ENCODE assay signal across 24 cellular contexts in genomic region chr7:106839511-106839910, GRCh38. TPM values are rescaled to one million over a fixed set of nuclear protein-coding genes. Genes with fewer than 3 reads are reported as not detected.
A peak's percentile ranks its signal among the peaks of the same experiment; 100 is the strongest.
DNase-seq lines count a peak whose midpoint lies in the region; ATAC-seq, FAIRE-seq and TF ChIP-seq lines count a peak whose summit lies in the region.
"Had no signal": no experiment of that assay in that cellular context is flagged by ENCODE, and none has a peak within 500 bp of the region (broad histone marks: within the 10 kb centered on the region; RNA-seq: fewer than 3 reads in every experiment).

No MANE protein-coding gene starts in this region.

- H3K9ac ChIP-seq in K562 (ENCODE audit: insufficient read depth in 1 of 2, low read depth in 2 of 2, low read length in 2 of 2): no peak overlapping the region

- H3K9me3 ChIP-seq in DOHH2 (ENCODE audit: control insufficient read depth, insufficient read depth, low read length) (no peaks in the 10 kb centered on the region), K562 (replicated peaks; ENCODE audit: control insufficient read depth, insufficient read depth, low read depth, low read length) (no peaks in the 10 kb centered on the region)
- H3K9me3 ChIP-seq: MG63, Peyer's patch had no signal

- H3K4me1 ChIP-seq in DOHH2 (ENCODE audit: control insufficient read depth, low read length): peaks cover 18% of the 10 kb centered on the region
- H3K4me1 ChIP-seq in K562 (replicated peaks in 1 of 2; ENCODE audit: control insufficient read depth in 2 of 2, insufficient read depth in 2 of 2, low read length in 2 of 2): no peaks in the 10 kb centered on the region
- H3K4me1 ChIP-seq: Peyer's patch had no signal

- TF ChIP-seq EP300 in K562 (IDR thresholded peaks at IDR 0.05; ENCODE audit: low read length): no peak

- no peak for TF ChIP-seq RAD21 in K562 (CRISPR knock-in tag; conservative IDR thresholded peaks at IDR 0.05 in 1 of 2, IDR thresholded peaks at IDR 0.05 in 1 of 2)

- no peaks in the 10 kb centered on the region for H3K9me2 ChIP-seq in DOHH2 (replicated peaks; ENCODE audit: control insufficient read depth, low read length)

- FAIRE-seq in K562 (lab: Jason Lieb, UNC): no peak
- FAIRE-seq: GM19239, H54, HepG2 had no signal

- H3K36me3 ChIP-seq in DOHH2 (ENCODE audit: control insufficient read depth, low read length): no peaks in the 10 kb centered on the region
- H3K36me3 ChIP-seq in K562 (ENCODE audit: control insufficient read depth, insufficient read depth, low read length): no peaks in the 10 kb centered on the region
- H3K36me3 ChIP-seq in brain microvascular endothelial cell (replicated peaks): no peaks in the 10 kb centered on the region
- H3K36me3 ChIP-seq: MG63, Peyer's patch had no signal

- no peaks in the 10 kb centered on the region for H3K9me3 Mint-ChIP-seq in HFFc6
- peaks cover 0 to 3% (median 0%) of the 10 kb centered on the region in 7 donors for H3K9me3 Mint-ChIP-seq in naive B cell
- H3K9me3 Mint-ChIP-seq in T-cell: no peaks in the 10 kb centered on the region
- H3K9me3 Mint-ChIP-seq: CD8-positive, alpha-beta memory T cell had no signal

- POLR2A ChIA-PET in K562 (lab: Yijun Ruan, JAX): interaction anchor here (0.6 kb wide), 1 partner anchor 1192 kb away, joined by 3 read pairs; no protein-coding TSS in a partner anchor
- POLR2A ChIA-PET in T-cell (lab: Charles Lee): no interaction called here

- H3K4me2 ChIP-seq in DOHH2 (ENCODE audit: low read length) (peak overlapping the region; percentile 33; the same call in 1 of the 2 replicates), K562 (ENCODE audit: insufficient read depth, low read length) (no peak overlapping the region)

- H3K27me3 Mint-ChIP-seq in HFFc6 (ENCODE audit: insufficient read depth) (peaks cover 2% of the 10 kb centered on the region; the same call in 1 of the 2 replicates), naive B cell (no peaks in the 10 kb centered on the region), T-cell (peaks cover 0 to 2% of the 10 kb centered on the region in 2 donors)

- H2AFZ ChIP-seq in K562 (ENCODE audit: low read depth, low read length): 0 out of 2 replicates have a peak overlapping the region, but pooled peaks have one; percentile 4

- in situ Hi-C loops in K562 (cut with MboI) (no loop called here), brain microvascular endothelial cell (cut with HindIII; ENCODE audit: low pct_ligation_motif_present, low sequenced_read_pairs) (no loop called here)

- H3K27ac ChIP-seq in DOHH2 (ENCODE audit: low read depth, low read length) (no peak overlapping the region), K562 (ENCODE audit: extremely low read depth, low read depth, low read length) (no peak overlapping the region), brain microvascular endothelial cell (no peak overlapping the region)
- H3K27ac ChIP-seq: C4-2B, Peyer's patch had no signal

- no peak overlapping the region; the same call in 1 of the 2 replicates for H3K4me3 ChIP-seq in DOHH2 (ENCODE audit: low read length)
- H3K4me3 ChIP-seq in K562: no peak overlapping the region
- no peak overlapping the region for H3K4me3 ChIP-seq in brain microvascular endothelial cell (ENCODE audit: low read depth, low read length)
- H3K4me3 ChIP-seq: MG63, Peyer's patch had no signal

- H3K27ac Mint-ChIP-seq in HFFc6: peak overlapping the region; percentile 58
- peak overlapping the region in 1 of 6 donors; percentile 57 for H3K27ac Mint-ChIP-seq in naive B cell
- no peak overlapping the region for H3K27ac Mint-ChIP-seq in T-cell
- H3K27ac Mint-ChIP-seq: CD8-positive, alpha-beta memory T cell had no signal

- CTCF ChIA-PET in K562 (lab: Yijun Ruan, JAX; ENCODE audit: low intra/inter-chr PET ratio): no interaction called here
- CTCF ChIA-PET in T-cell (lab: Charles Lee): no interaction called here

- 70% methylated on average over 2 of the region's 2 CpGs for WGBS in K562 (ENCODE audit: insufficient coverage, low coverage, missing lambda C conversion rate)

- H4K20me1 ChIP-seq in DOHH2 (ENCODE audit: control insufficient read depth, insufficient read depth, low read depth, low read length): no peaks in the 10 kb centered on the region
- H4K20me1 ChIP-seq in K562 (replicated peaks; ENCODE audit: control insufficient read depth, insufficient read depth, low read length): no peaks in the 10 kb centered on the region

- DNase-seq in HFFc6 (no peak), K562 (ENCODE audit: extremely low read depth in 1 of 4, low spot score in 3 of 4) (no peak), naive B cell (no peak), MV-4-11 (lab: John Stamatoyannopoulos, UW) (no peak), brain microvascular endothelial cell (no peak), T-cell (no peak)
- DNase-seq: Calu3; CD8-positive, alpha-beta memory T cell; DND-41; KBM-7; MG63; NCI-H1417 treated with DMSO at 0.1 percent for 48 hours; NCI-H1694 treated with DMSO at 0.1 percent for 48 hours; NCI-H2081 treated with DMSO at 0.1 percent for 48 hours; NCI-H2171; NCI-H510A; Peyer's patch; SIG-M5 had no signal

- BruUV-seq in K562 (replicated peaks; lab: Mats Ljungman, UMichigan): no TSS peak

- H3K4me1 Mint-ChIP-seq in HFFc6 (ENCODE audit: low read depth): peaks cover 16% of the 10 kb centered on the region
- peaks cover 11 to 24% (median 13%) of the 10 kb centered on the region in 3 donors for H3K4me1 Mint-ChIP-seq in naive B cell
- peaks cover 0 to 3% (median 2%) of the 10 kb centered on the region in 3 donors for H3K4me1 Mint-ChIP-seq in T-cell

- no peak for TF ChIP-seq CTCF in DOHH2 (IDR thresholded peaks at IDR 0.05; ENCODE audit: low read depth, low read length, poor library complexity, severe bottlenecking)
- TF ChIP-seq CTCF in HFFc6 (IDR thresholded peaks at IDR 0.05): no peak
- no peak for TF ChIP-seq CTCF in K562 (IDR thresholded peaks at IDR 0.05 in 2 of 3, conservative IDR thresholded peaks at IDR 0.05 in 1 of 3; ENCODE audit: insufficient read depth in 2 of 3, low read depth in 1 of 3, low read length in 3 of 3)
- TF ChIP-seq CTCF in brain microvascular endothelial cell (IDR thresholded peaks at IDR 0.05; ENCODE audit: low read depth, low read length, missing control alignments): no peak

- intact Hi-C loops in K562 (cut with micrococcal nuclease): no loop called here

- H3K36me3 Mint-ChIP-seq in HFFc6 (ENCODE audit: low read depth) (no peaks in the 10 kb centered on the region; the same call in 1 of the 2 replicates), naive B cell (no peaks in the 10 kb centered on the region), T-cell (no peaks in the 10 kb centered on the region)
- H3K36me3 Mint-ChIP-seq: CD8-positive, alpha-beta memory T cell had no signal

- no peaks in the 10 kb centered on the region for H3F3A ChIP-seq in DOHH2 (ENCODE audit: control insufficient read depth, insufficient read depth)

- no peak for TF ChIP-seq POLR2A in K562 (conservative IDR thresholded peaks at IDR 0.05)

- H3K4me3 Mint-ChIP-seq in HFFc6: no peak overlapping the region
- no peak overlapping the region for H3K4me3 Mint-ChIP-seq in naive B cell
- H3K4me3 Mint-ChIP-seq in T-cell: no peak overlapping the region
- H3K4me3 Mint-ChIP-seq: CD8-positive, alpha-beta memory T cell had no signal

- no peaks in the 10 kb centered on the region for H3K27me3 ChIP-seq in DOHH2 (ENCODE audit: control insufficient read depth, low read length)
- no peaks in the 10 kb centered on the region for H3K27me3 ChIP-seq in K562 (ENCODE audit: control insufficient read depth in 2 of 2, insufficient read depth in 2 of 2, low read length in 2 of 2)
- no peaks in the 10 kb centered on the region for H3K27me3 ChIP-seq in brain microvascular endothelial cell (replicated peaks)
- H3K27me3 ChIP-seq: MG63, Peyer's patch had no signal

- no peaks in the 10 kb centered on the region for H3K9me1 ChIP-seq in K562 (ENCODE audit: control insufficient read depth, insufficient read depth, low read length)

- no peaks in the 10 kb centered on the region for H3K79me2 ChIP-seq in DOHH2 (ENCODE audit: control insufficient read depth, low read length)
- H3K79me2 ChIP-seq in K562 (ENCODE audit: control insufficient read depth, insufficient read depth, low read length): no peaks in the 10 kb centered on the region

- ATAC-seq in K562: no peak
- peak; percentile 70 to 79 for ATAC-seq in naive B cell (ENCODE audit: low read depth in 2 of 2)
- no peak for ATAC-seq in HG02938 (IDR thresholded peaks at IDR 0.05; ENCODE audit: unreplicated experiment)
- ATAC-seq in T-cell (replicated peaks in 1 of 4): no peak
- ATAC-seq: HepG2 had no signal

TF ChIP-seq in K562, 482 proteins besides CTCF, POLR2A, EP300 and RAD21 (continues in another document):
- no peak for TF ChIP-seq PHB (CRISPR knock-in tag; IDR thresholded peaks at IDR 0.05)
- no peak for TF ChIP-seq ILF3 (IDR thresholded peaks at IDR 0.05; ENCODE audit: borderline replicate concordance)
- no peak for TF ChIP-seq SRSF3 (IDR thresholded peaks at IDR 0.05; ENCODE audit: insufficient read depth, low read length)
- TF ChIP-seq HMG20A (CRISPR knock-in tag; conservative IDR thresholded peaks at IDR 0.05): no peak

RNA-seq across cellular contexts. Expression of gene PIK3CG, which starts 25.6 kb away (rescaled TPM):
- not detected for total RNA-seq in HFFc6 (2021; fragmentation: NEBNext Ultra II Directional; extraction: Animal tissue kit (Norgen Biotek cat#: 25700))
- 56.0 and 57.2 TPM in 2 replicates for total RNA-seq in K562 (2011; cell fraction: chromatin; rRNA removed; ENCODE audit: low replicate concordance)
- 34.2 and 36.7 TPM in 2 replicates for total RNA-seq in K562 (2011; cell fraction: nucleolus; rRNA removed)
- 33.4 and 37.5 TPM in 2 replicates for total RNA-seq in K562 (2011; cell fraction: nucleoplasm; rRNA removed)
- total RNA-seq in K562 (2014; rRNA removed) (31.4 and 31.6 TPM in 2 replicates), K562 (2014; rRNA removed; fragmentation: Illumina TruSeq; extraction: Trizol) (30.6 and 37.7 TPM in 2 replicates), K562 (2015; rRNA removed; fragmentation: Illumina TruSeq; extraction: Trizol) (37.7 and 42.5 TPM in 2 replicates), K562 (2021) (33.7 and 35.4 TPM in 2 replicates), T-cell (10 to 100 TPM; 27.8 to 33.7 (median 28.4) TPM)
- polyA plus RNA-seq in K562 (2011; rRNA removed) (22.8 and 24.6 TPM in 2 replicates), K562 (2014; fragmentation: Illumina TruSeq; extraction: Trizol) (29.0 and 32.3 TPM in 2 replicates), K562 (2014; fragmentation: Nextera tagmentation; extraction: Ambion mirVana) (1 to 10 TPM; 5.3 to 6.2 TPM), K562 (2014; rRNA removed) (10.7 and 12.9 TPM in 2 replicates), naive B cell (ENCODE audit: low read depth in 6 of 6) (10 to 100 TPM; 33.8 to 57.3 (median 37.5) TPM)
- 13.7 and 24.1 TPM in 2 replicates for polyA plus RNA-seq in K562 (2011; cell fraction: cytosol; rRNA removed)
- polyA plus RNA-seq in K562 (2011; cell fraction: nucleus; rRNA removed): 14.5 and 21.4 TPM in 2 replicates
- polyA plus RNA-seq in K562 (2012): 19.0 and 36.2 TPM in 2 replicates
- 85.5 and 93.3 TPM in 2 replicates for polyA minus RNA-seq in K562 (2011; rRNA and poly(A)+ RNA removed)
- 52.8 and 61.1 TPM in 2 replicates for polyA minus RNA-seq in K562 (2011; cell fraction: cytosol; rRNA and poly(A)+ RNA removed)
- 68.7 and 79.4 TPM in 2 replicates for polyA minus RNA-seq in K562 (2011; cell fraction: nucleus; rRNA and poly(A)+ RNA removed)
- total RNA-seq: Calu3, HepG2 had no signal
- polyA plus RNA-seq: HepG2 had no signal

Comparison
In these comparisons a context has a peak if more than half of its experiments do, and no peak if none do; other contexts are left out.
1. ATAC-seq: peak in naive B cell (2 of 2); none in K562 (single experiment), HG02938 (single experiment) and T-cell (0 of 4).
2. RNA of gene PIK3CG, which starts 25.6 kb away (total RNA-seq): 30.6 to 57.2 TPM in K562 and 27.8 to 33.7 TPM in T-cell; not detected in HFFc6; every median in the first group is over 10 times any median in the second.